Comparison of ENCODE assay signal across 8 cellular contexts in the genomic region with DNA sequence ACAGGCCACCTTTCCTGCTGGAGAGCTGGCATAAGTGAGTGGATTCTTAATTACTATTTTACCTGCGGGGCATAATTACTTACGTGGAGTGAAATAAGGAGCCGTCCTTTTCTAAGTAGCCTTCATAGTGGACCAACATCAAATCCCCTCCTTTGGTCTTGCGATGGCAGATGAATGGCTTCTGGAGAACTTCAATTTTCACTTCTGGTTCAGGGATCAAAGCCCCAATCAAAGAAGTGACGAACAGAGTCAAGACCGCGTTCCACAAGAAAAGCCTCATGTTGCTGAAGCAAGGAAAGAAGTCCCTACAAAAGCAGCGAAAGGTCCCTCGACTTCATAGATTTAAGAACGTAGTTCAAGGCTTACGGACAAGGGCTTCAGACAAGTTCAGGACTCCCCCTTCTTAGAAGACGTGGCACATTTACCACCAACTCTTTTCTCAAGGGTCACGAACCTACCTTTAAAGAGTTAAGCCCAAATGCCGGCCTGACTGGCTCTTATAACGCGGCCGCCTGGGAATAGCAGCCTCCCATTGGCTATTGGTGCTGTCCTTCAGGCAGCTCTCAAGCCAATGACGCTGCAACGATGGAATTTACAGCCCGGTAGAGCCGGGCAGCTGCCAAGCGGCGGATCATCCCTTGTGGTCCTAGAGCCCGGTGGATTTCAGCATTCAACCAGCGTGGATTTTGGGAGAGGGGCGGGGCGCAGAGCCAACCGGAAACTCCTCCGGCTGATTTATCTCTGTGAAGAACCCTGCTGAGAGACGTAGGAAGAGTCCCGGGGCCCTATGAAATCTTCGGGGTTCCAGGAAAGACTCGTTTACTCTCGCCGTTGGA. TPM values are rescaled to one million over a fixed set of nuclear protein-coding genes. Genes with fewer than 3 reads are reported as not detected.
DNase-seq lines count a peak whose midpoint lies in the region; ATAC-seq and TF ChIP-seq lines count a peak whose summit lies in the region.

A gene with protein sequence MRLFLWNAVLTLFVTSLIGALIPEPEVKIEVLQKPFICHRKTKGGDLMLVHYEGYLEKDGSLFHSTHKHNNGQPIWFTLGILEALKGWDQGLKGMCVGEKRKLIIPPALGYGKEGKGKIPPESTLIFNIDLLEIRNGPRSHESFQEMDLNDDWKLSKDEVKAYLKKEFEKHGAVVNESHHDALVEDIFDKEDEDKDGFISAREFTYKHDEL (minus strand): TSS at position 474 of the 836 bp plus-strand sequence. CDS start 194 bp downstream, at position 280.

- CTCF ChIA-PET in activated CD4-positive, alpha-beta memory T cell treated with anti-CD3 and anti-CD28 coated beads, Interleukin-2, amount 10 ng/mL, durations not matched to agents 7 days and 5 days (lab: Charles Lee) = interaction anchor here (1.6 kb wide), 1 partner anchor 36 kb away, joined by 8 read pairs; no protein-coding TSS in a partner anchor

- H3K27ac ChIP-seq in CD4-positive, CD25-positive, alpha-beta regulatory T cell (ENCODE audit: insufficient read depth, low read length, poor library complexity, severe bottlenecking) = peak within 1 kb of the TSS; percentile 83
- H3K27ac ChIP-seq in right lobe of liver = peak within 1 kb of the TSS; percentile 68 to 89 (median 79)

- peaks cover 42% of the 10 kb centered on the region for H3K4me1 ChIP-seq in CD4-positive, CD25-positive, alpha-beta regulatory T cell (ENCODE audit: control insufficient read depth, insufficient read depth, low read length, poor library complexity, severe bottlenecking)
- H3K4me1 ChIP-seq in right lobe of liver = peaks cover 0 to 27% (median 2%) of the 10 kb centered on the region in 4 donors

- no peaks in the 10 kb centered on the region for H3K9me3 Mint-ChIP-seq in CD4-positive, CD25-positive, alpha-beta regulatory T cell
- no peaks in the 10 kb centered on the region for H3K9me3 Mint-ChIP-seq in activated CD4-positive, alpha-beta memory T cell treated with anti-CD3 and anti-CD28 coated beads, Interleukin-2, amount 10 ng/mL, durations not matched to agents 7 days and 5 days

- peak; percentile 84 to 89 for ATAC-seq in CD4-positive, CD25-positive, alpha-beta regulatory T cell (ENCODE audit: low read depth in 2 of 2)
- ATAC-seq in GM19397 (IDR thresholded peaks at IDR 0.05; ENCODE audit: unreplicated experiment) (peak; percentile 69), HG03565 (IDR thresholded peaks at IDR 0.05; ENCODE audit: unreplicated experiment) (peak; percentile 82), right lobe of liver (peak; percentile 86 to 94 (median 88))

- H3K27ac Mint-ChIP-seq in CD4-positive, CD25-positive, alpha-beta regulatory T cell = peak within 1 kb of the TSS; percentile 87 to 94 (median 90)
- peak within 1 kb of the TSS; percentile 87 for H3K27ac Mint-ChIP-seq in activated CD4-positive, alpha-beta memory T cell treated with anti-CD3 and anti-CD28 coated beads, Interleukin-2, amount 10 ng/mL, durations not matched to agents 7 days and 5 days

- H3K4me3 ChIP-seq in CD4-positive, CD25-positive, alpha-beta regulatory T cell (ENCODE audit: low read depth, low read length) = peak within 1 kb of the TSS; percentile 100
- H3K4me3 ChIP-seq in right lobe of liver = peak within 1 kb of the TSS; percentile 86 to 94 (median 88)

- H3K36me3 ChIP-seq in CD4-positive, CD25-positive, alpha-beta regulatory T cell (ENCODE audit: control insufficient read depth, insufficient read depth, low read length) = no peaks in the 10 kb centered on the region
- no peaks in the 10 kb centered on the region for H3K36me3 ChIP-seq in right lobe of liver

- DNase-seq in CD4-positive, CD25-positive, alpha-beta regulatory T cell = peak; percentile 87 to 99 (median 91)
- DNase-seq in NCI-H748 treated with DMSO at 0.1 percent for 48 hours (lab: John Stamatoyannopoulos, UW) (peak; percentile 95), ecto neural progenitor cell (ENCODE audit: low spot score) (peak; percentile 95), right lobe of liver (peak; percentile 96 to 99 (median 98))
- peak; percentile 94 for DNase-seq in activated CD4-positive, alpha-beta memory T cell treated with anti-CD3 and anti-CD28 coated beads, Interleukin-2, amount 10 ng/mL, durations not matched to agents 7 days and 5 days
- peak; percentile 95 for DNase-seq in stimulated activated CD4-positive, alpha-beta T cell treated with anti-CD3 and anti-CD28 coated beads, Interleukin-4, amount 100 ng/mL, for 24 hours

- intact Hi-C loops in right lobe of liver (cut with DNase I) = no loop called here

- H3K4me1 Mint-ChIP-seq in CD4-positive, CD25-positive, alpha-beta regulatory T cell = peaks cover 14 to 40% (median 36%) of the 10 kb centered on the region in 4 donors
- peaks cover 36% of the 10 kb centered on the region for H3K4me1 Mint-ChIP-seq in activated CD4-positive, alpha-beta memory T cell treated with anti-CD3 and anti-CD28 coated beads, Interleukin-2, amount 10 ng/mL, durations not matched to agents 7 days and 5 days

- H3K36me3 Mint-ChIP-seq in CD4-positive, CD25-positive, alpha-beta regulatory T cell = peaks cover 3% of the 10 kb centered on the region
- peaks cover 4% of the 10 kb centered on the region for H3K36me3 Mint-ChIP-seq in activated CD4-positive, alpha-beta memory T cell treated with anti-CD3 and anti-CD28 coated beads, Interleukin-2, amount 10 ng/mL, durations not matched to agents 7 days and 5 days (ENCODE audit: low read depth)

- no peak for TF ChIP-seq CTCF in right lobe of liver (IDR thresholded peaks at IDR 0.05)

- H3K27me3 ChIP-seq in CD4-positive, CD25-positive, alpha-beta regulatory T cell (ENCODE audit: control insufficient read depth, insufficient read depth, low read length) = no peaks in the 10 kb centered on the region
- no peaks in the 10 kb centered on the region for H3K27me3 ChIP-seq in right lobe of liver

- WGBS in right lobe of liver (ENCODE audit: insufficient coverage, low coverage, low lambda C conversion rate, missing lambda C conversion rate) = under 1% methylated on average over 28 of the region's 35 CpGs

- H3K27me3 Mint-ChIP-seq in CD4-positive, CD25-positive, alpha-beta regulatory T cell = no peaks in the 10 kb centered on the region
- H3K27me3 Mint-ChIP-seq in activated CD4-positive, alpha-beta memory T cell treated with anti-CD3 and anti-CD28 coated beads, Interleukin-2, amount 10 ng/mL, durations not matched to agents 7 days and 5 days = no peaks in the 10 kb centered on the region

- TF ChIP-seq POLR2A in right lobe of liver (IDR thresholded peaks at IDR 0.05) = peak; percentile 43

- POLR2A ChIA-PET in activated CD4-positive, alpha-beta memory T cell treated with anti-CD3 and anti-CD28 coated beads, Interleukin-2, amount 10 ng/mL, durations not matched to agents 7 days and 5 days (lab: Charles Lee) = interaction anchor here (1.4 to 1.9 kb wide), 4 partner anchors 13 to 296 kb away, joined by 3 to 7 read pairs (median 4); no protein-coding TSS in a partner anchor

- peak within 1 kb of the TSS in 2 of 4 donors; percentile 93 to 97 for H3K4me3 Mint-ChIP-seq in CD4-positive, CD25-positive, alpha-beta regulatory T cell
- H3K4me3 Mint-ChIP-seq in activated CD4-positive, alpha-beta memory T cell treated with anti-CD3 and anti-CD28 coated beads, Interleukin-2, amount 10 ng/mL, durations not matched to agents 7 days and 5 days = peak within 1 kb of the TSS; percentile 82

- no peaks in the 10 kb centered on the region for H3K9me3 ChIP-seq in CD4-positive, CD25-positive, alpha-beta regulatory T cell (ENCODE audit: control insufficient read depth in 2 of 2, low read length in 2 of 2)
- no peaks in the 10 kb centered on the region for H3K9me3 ChIP-seq in right lobe of liver

RNA-seq across cellular contexts. Expression of the gene that starts here (rescaled TPM):
- total RNA-seq in CD4-positive, CD25-positive, alpha-beta regulatory T cell = 6.5 TPM
- polyA plus RNA-seq in CD4-positive, CD25-positive, alpha-beta regulatory T cell = 1 to 10 TPM; 1.0 to 2.6 (median 1.7) TPM
- total RNA-seq in activated CD4-positive, alpha-beta memory T cell treated with anti-CD3 and anti-CD28 coated beads, Interleukin-2, amount 10 ng/mL, durations not matched to agents 7 days and 5 days = 1 to 10 TPM; 5.0 to 7.1 TPM
- 1 to 10 TPM; 4.0 to 8.7 (median 5.2) TPM for total RNA-seq in right lobe of liver

Comparison
In these comparisons a context has a peak if more than half of its experiments do, and no peak if none do; other contexts are left out.
1. Peak in every context shown above with its lines: DNase-seq, ATAC-seq, H3K4me3 ChIP-seq and H3K27ac ChIP-seq.